Comparison of ENCODE assay signal across 9 cellular contexts in the genomic region with DNA sequence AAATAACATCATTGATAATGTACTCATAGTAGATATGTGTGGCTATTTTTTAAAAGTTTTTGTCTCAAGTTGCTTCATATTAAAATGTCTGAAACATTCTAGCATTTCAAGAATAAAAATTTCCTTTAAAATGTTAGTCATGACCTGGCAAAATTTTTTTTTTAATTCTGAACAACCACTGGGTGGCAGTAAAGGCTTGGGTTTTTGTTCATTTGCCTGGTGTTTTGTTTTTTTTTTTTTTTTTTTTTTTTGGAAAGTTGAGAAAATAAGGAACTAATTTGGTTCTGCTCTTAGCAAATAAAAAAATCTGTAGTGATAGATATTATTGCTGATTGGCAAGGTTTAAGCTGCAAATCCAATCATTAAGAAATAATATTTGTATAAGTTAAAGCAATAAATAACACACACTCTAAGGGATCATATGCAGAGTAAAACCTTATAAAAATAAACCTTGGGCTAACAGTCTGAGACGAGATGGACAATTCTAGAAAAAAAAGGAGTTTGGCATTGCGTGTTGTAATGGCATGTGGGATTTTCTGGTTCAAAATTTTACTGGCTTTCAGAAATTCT.
DNase-seq lines count a peak whose midpoint lies in the region; ATAC-seq, FAIRE-seq and TF ChIP-seq lines count a peak whose summit lies in the region.
"Had no signal": no experiment of that assay in that cellular context is flagged by ENCODE, and none has a peak within 500 bp of the region (broad histone marks: within the 10 kb centered on the region; RNA-seq: fewer than 3 reads in every experiment).

No MANE protein-coding gene starts in this region.

- no peaks in the 10 kb centered on the region for H3K36me3 ChIP-seq in astrocyte (ENCODE audit: insufficient read depth, low read length)
- H3K36me3 ChIP-seq in left lung: no peaks in the 10 kb centered on the region

- peaks cover 9% of the 10 kb centered on the region for H3K27me3 Mint-ChIP-seq in activated CD4-positive, alpha-beta T cell treated with anti-CD3 and anti-CD28 coated beads for 36 hours
- no peaks in the 10 kb centered on the region for H3K27me3 Mint-ChIP-seq in astrocyte (ENCODE audit: low read depth, unreplicated experiment)

- TF ChIP-seq CTCF in astrocyte (IDR thresholded peaks at IDR 0.05; ENCODE audit: insufficient read depth, low read depth, low read length) (peak; percentile 47), left lung (IDR thresholded peaks at IDR 0.05) (peak; percentile 30 to 51)

- no peak overlapping the region for H3K9ac ChIP-seq in astrocyte (ENCODE audit: low read length)

- H3K27ac ChIP-seq in astrocyte (ENCODE audit: low read depth, low read length): no peak overlapping the region
- H3K27ac ChIP-seq in left lung: no peak overlapping the region

- ATAC-seq in activated CD4-positive, alpha-beta T cell treated with anti-CD3 and anti-CD28 coated beads for 36 hours: no peak
- peak; percentile 36 for ATAC-seq in left lung
- ATAC-seq in GM19395 (IDR thresholded peaks at IDR 0.05; ENCODE audit: unreplicated experiment): no peak

- no peaks in the 10 kb centered on the region for H3K36me3 Mint-ChIP-seq in activated CD4-positive, alpha-beta T cell treated with anti-CD3 and anti-CD28 coated beads for 36 hours (ENCODE audit: low read depth)
- H3K36me3 Mint-ChIP-seq in astrocyte (ENCODE audit: low read depth, unreplicated experiment): no peaks in the 10 kb centered on the region
- H3K36me3 Mint-ChIP-seq: activated naive CD8-positive, alpha-beta T cell treated with anti-CD3 and anti-CD28 coated beads, Interleukin-2, amount 10 ng/mL, durations not matched to agents 7 days and 5 days had no signal

- no peak for FAIRE-seq in astrocyte (lab: Jason Lieb, UNC)

- no peak overlapping the region for H3K4me3 Mint-ChIP-seq in activated CD4-positive, alpha-beta T cell treated with anti-CD3 and anti-CD28 coated beads for 36 hours
- H3K4me3 Mint-ChIP-seq in astrocyte (ENCODE audit: unreplicated experiment): no peak overlapping the region
- H3K4me3 Mint-ChIP-seq: activated naive CD8-positive, alpha-beta T cell treated with anti-CD3 and anti-CD28 coated beads, Interleukin-2, amount 10 ng/mL, durations not matched to agents 7 days and 5 days had no signal

- H3K27me3 ChIP-seq in astrocyte (ENCODE audit: insufficient read depth, low read length) (no peaks in the 10 kb centered on the region), left lung (no peaks in the 10 kb centered on the region)

- H3K9me3 ChIP-seq in astrocyte (ENCODE audit: insufficient read depth, low read depth, low read length) (no peaks in the 10 kb centered on the region), left lung (no peaks in the 10 kb centered on the region)

- no peak overlapping the region for H3K4me2 ChIP-seq in astrocyte (ENCODE audit: low read length)

- no peak overlapping the region for H3K4me3 ChIP-seq in astrocyte (ENCODE audit: insufficient read depth, low read depth, low read length)
- H3K4me3 ChIP-seq in left lung: no peak overlapping the region

- intact Hi-C loops in activated CD4-positive, alpha-beta T cell treated with anti-CD3 and anti-CD28 coated beads for 36 hours (cut with DNase I, micrococcal nuclease): loop anchor here (1.0 to 2.0 kb wide), 4 partner anchors 267 to 1172 kb away; no protein-coding TSS in a partner anchor
- intact Hi-C loops in left lung (cut with DNase I): loop anchor here in 1 of 2 donors (5.0 to 10.0 kb wide), 2 partner anchors 267 to 350 kb away; no protein-coding TSS in a partner anchor

- peaks cover 2% of the 10 kb centered on the region for H3K9me3 Mint-ChIP-seq in activated CD4-positive, alpha-beta T cell treated with anti-CD3 and anti-CD28 coated beads for 36 hours (ENCODE audit: low read depth)
- peaks cover 2% of the 10 kb centered on the region for H3K9me3 Mint-ChIP-seq in astrocyte (ENCODE audit: unreplicated experiment)
- H3K9me3 Mint-ChIP-seq: activated naive CD8-positive, alpha-beta T cell treated with anti-CD3 and anti-CD28 coated beads, Interleukin-2, amount 10 ng/mL, durations not matched to agents 7 days and 5 days had no signal

- H3K4me1 ChIP-seq in astrocyte (ENCODE audit: insufficient read depth, low read length) (no peaks in the 10 kb centered on the region), left lung (peaks cover 0 to 4% of the 10 kb centered on the region in 2 donors)

- H2AFZ ChIP-seq in astrocyte (ENCODE audit: low read depth, low read length): no peak overlapping the region

- peak; percentile 11 for DNase-seq in activated CD4-positive, alpha-beta T cell treated with anti-CD3 and anti-CD28 coated beads for 36 hours
- no peak for DNase-seq in activated CD4-positive, alpha-beta T cell treated with anti-CD3 and anti-CD28 coated beads, Interleukin-2, amount 50 U/mL, for 48 hours
- peak; percentile 47 for DNase-seq in LHCN-M2 (ENCODE audit: low read depth)
- DNase-seq in astrocyte (ENCODE audit: low read depth): peak; percentile 6
- no peak for DNase-seq in left lung
- DNase-seq in NCI-H1048 (lab: John Stamatoyannopoulos, UW): no peak
- DNase-seq in NCI-H2107 (lab: John Stamatoyannopoulos, UW): no peak
- DNase-seq: activated naive CD8-positive, alpha-beta T cell treated with anti-CD3 and anti-CD28 coated beads, Interleukin-2, amount 10 ng/mL, durations not matched to agents 7 days and 5 days had no signal

- H3K27ac Mint-ChIP-seq in activated CD4-positive, alpha-beta T cell treated with anti-CD3 and anti-CD28 coated beads for 36 hours: no peak overlapping the region
- no peak overlapping the region for H3K27ac Mint-ChIP-seq in astrocyte (ENCODE audit: unreplicated experiment)
- H3K27ac Mint-ChIP-seq: activated naive CD8-positive, alpha-beta T cell treated with anti-CD3 and anti-CD28 coated beads, Interleukin-2, amount 10 ng/mL, durations not matched to agents 7 days and 5 days had no signal

- no peaks in the 10 kb centered on the region for H3K79me2 ChIP-seq in astrocyte (ENCODE audit: insufficient read depth, low read length)

- CTCF ChIA-PET in activated CD4-positive, alpha-beta T cell treated with anti-CD3 and anti-CD28 coated beads for 36 hours (lab: Charles Lee): interaction anchor here (1.0 kb wide), 1 partner anchor 350 kb away, joined by 3 read pairs; no protein-coding TSS in a partner anchor

- H4K20me1 ChIP-seq in astrocyte (ENCODE audit: insufficient read depth, low read length): no peaks in the 10 kb centered on the region

- POLR2A ChIA-PET in activated CD4-positive, alpha-beta T cell treated with anti-CD3 and anti-CD28 coated beads for 36 hours (lab: Charles Lee): no interaction called here

- H3K4me1 Mint-ChIP-seq in activated CD4-positive, alpha-beta T cell treated with anti-CD3 and anti-CD28 coated beads for 36 hours: no peaks in the 10 kb centered on the region
- no peaks in the 10 kb centered on the region for H3K4me1 Mint-ChIP-seq in astrocyte (ENCODE audit: low read depth, unreplicated experiment)
- H3K4me1 Mint-ChIP-seq: activated naive CD8-positive, alpha-beta T cell treated with anti-CD3 and anti-CD28 coated beads, Interleukin-2, amount 10 ng/mL, durations not matched to agents 7 days and 5 days had no signal

Comparison
In these comparisons a context has a peak if more than half of its experiments do, and no peak if none do; other contexts are left out.
1. DNase-seq: peak in activated CD4-positive, alpha-beta T cell treated with anti-CD3 and anti-CD28 coated beads for 36 hours (single experiment), LHCN-M2 (single experiment) and astrocyte (single experiment); none in activated CD4-positive, alpha-beta T cell treated with anti-CD3 and anti-CD28 coated beads, Interleukin-2, amount 50 U/mL, for 48 hours (0 of 2), left lung (0 of 2), NCI-H1048 (single experiment) and NCI-H2107 (single experiment).